In genomic region chr5:169980418-169981053, GRCh38 we compare ENCODE assay signal across 7 cellular contexts. TPM values are rescaled to one million over a fixed set of nuclear protein-coding genes. Genes with fewer than 3 reads are reported as not detected.
DNase-seq lines count a peak whose midpoint lies in the region; ATAC-seq, FAIRE-seq and TF ChIP-seq lines count a peak whose summit lies in the region.

INSYN2B (minus strand) TSS chr5:169980495; CDS start chr5:169883898, 96,597 bp downstream.

- no peaks in the 10 kb centered on the region for H3K79me2 ChIP-seq in GM23338 (replicated peaks; ENCODE audit: insufficient read depth)

- peak within 1 kb of the TSS; percentile 35; the same call in 1 of the 2 replicates for H3K27ac Mint-ChIP-seq in GM23338
- peak within 1 kb of the TSS; percentile 44 for H3K27ac Mint-ChIP-seq in activated T-cell treated with anti-CD3 and anti-CD28 coated beads, Interleukin-2, amount 50 U/mL, for 72 hours

- peaks cover 53% of the 10 kb centered on the region for H3K4me1 Mint-ChIP-seq in GM23338
- H3K4me1 Mint-ChIP-seq in activated T-cell treated with anti-CD3 and anti-CD28 coated beads, Interleukin-2, amount 50 U/mL, for 72 hours (ENCODE audit: low read depth) = no peaks in the 10 kb centered on the region

- H3K27ac ChIP-seq in GM23338 (ENCODE audit: low read depth) = 0 out of 2 replicates have a peak within 1 kb of the TSS, but pooled peaks have one; percentile 33
- H3K27ac ChIP-seq in pancreas = no peak within 1 kb of the TSS

- WGBS in pancreas, 2 donors = 6 to 9% methylated on average over 11 of the region's 11 CpGs

- FAIRE-seq in pancreas (lab: Jason Lieb, UNC) = no peak

- no peaks in the 10 kb centered on the region for H3K36me3 ChIP-seq in GM23338 (ENCODE audit: insufficient read depth)
- H3K36me3 ChIP-seq in pancreas = no peaks in the 10 kb centered on the region

- H3K4me2 ChIP-seq in GM23338 = peak within 1 kb of the TSS; percentile 74

- H3K4me3 ChIP-seq in GM23338 = peak within 1 kb of the TSS; percentile 49
- peak within 1 kb of the TSS in 1 of 4 donors; percentile 25 for H3K4me3 ChIP-seq in pancreas

- H3K4me3 Mint-ChIP-seq in GM23338 = peak within 1 kb of the TSS; percentile 69
- no peak within 1 kb of the TSS for H3K4me3 Mint-ChIP-seq in activated T-cell treated with anti-CD3 and anti-CD28 coated beads, Interleukin-2, amount 50 U/mL, for 72 hours

- no peaks in the 10 kb centered on the region for H3K9me2 ChIP-seq in GM23338 (ENCODE audit: insufficient read depth)

- H3K9me3 ChIP-seq in pancreas = no peaks in the 10 kb centered on the region

- no peak within 1 kb of the TSS for H2AFZ ChIP-seq in GM23338

- intact Hi-C loops in Right ventricle myocardium superior (cut with DNase I) (no loop called here), pancreas (cut with DNase I) (loop anchor here in 1 of 3 donors (10.0 kb wide), 1 partner anchor 286 kb away; no protein-coding TSS in a partner anchor)

- H3K27me3 Mint-ChIP-seq in GM23338 (ENCODE audit: insufficient read depth, low read depth, poor library complexity) = peaks cover 14% of the 10 kb centered on the region
- no peaks in the 10 kb centered on the region for H3K27me3 Mint-ChIP-seq in activated T-cell treated with anti-CD3 and anti-CD28 coated beads, Interleukin-2, amount 50 U/mL, for 72 hours (ENCODE audit: low read depth)

- H4K20me1 ChIP-seq in GM23338 (replicated peaks; ENCODE audit: insufficient read depth) = no peaks in the 10 kb centered on the region

- H3K27me3 ChIP-seq in GM23338 (ENCODE audit: insufficient read depth) (peaks cover 20% of the 10 kb centered on the region), pancreas (peaks cover 0 to 3% (median 0%) of the 10 kb centered on the region in 4 donors)

- peak; percentile 91 for DNase-seq in ELR (ENCODE audit: low read depth)
- DNase-seq in GM23338 (ENCODE audit: low spot score) = peak; percentile 96
- peak; percentile 93 for DNase-seq in NCI-H1694 treated with DMSO at 0.1 percent for 48 hours (lab: John Stamatoyannopoulos, UW)
- peak; percentile 30 to 37 for DNase-seq in activated T-cell treated with anti-CD3 and anti-CD28 coated beads, Interleukin-2, amount 50 U/mL, for 72 hours
- peak; percentile 64 for DNase-seq in Right ventricle myocardium superior
- peak in 5 of 6 donors; percentile 42 to 66 (median 58) for DNase-seq in pancreas
- DNase-seq in activated effector memory CD4-positive, alpha-beta T cell treated with Interleukin-2 at 50 U/mL for 16 hours = no peak

- H3F3A ChIP-seq in GM23338 (replicated peaks; ENCODE audit: low read depth) = no peaks in the 10 kb centered on the region

- TF ChIP-seq CTCF in GM23338 (conservative IDR thresholded peaks at IDR 0.05; ENCODE audit: low read depth in 2 of 2) = peak; percentile 77 to 84
- peak; percentile 33 to 54 (median 47) for TF ChIP-seq CTCF in pancreas (IDR thresholded peaks at IDR 0.05)

- H3K4me1 ChIP-seq in GM23338 (ENCODE audit: insufficient read depth) = peaks cover 39% of the 10 kb centered on the region
- H3K4me1 ChIP-seq in pancreas = no peaks in the 10 kb centered on the region

- ATAC-seq in GM23338 = peak; percentile 86
- ATAC-seq in activated T-cell treated with anti-CD3 and anti-CD28 coated beads, Interleukin-2, amount 50 U/mL, for 72 hours (replicated peaks in 1 of 2) = no peak
- ATAC-seq in Right ventricle myocardium superior (ENCODE audit: poor library complexity) = peak; percentile 93
- peak; percentile 91 to 97 (median 95) for ATAC-seq in pancreas

- no peaks in the 10 kb centered on the region for H3K9me3 Mint-ChIP-seq in GM23338
- H3K9me3 Mint-ChIP-seq in activated T-cell treated with anti-CD3 and anti-CD28 coated beads, Interleukin-2, amount 50 U/mL, for 72 hours = no peaks in the 10 kb centered on the region

- H3K36me3 Mint-ChIP-seq in GM23338 (ENCODE audit: low read depth) = no peaks in the 10 kb centered on the region
- H3K36me3 Mint-ChIP-seq in activated T-cell treated with anti-CD3 and anti-CD28 coated beads, Interleukin-2, amount 50 U/mL, for 72 hours (ENCODE audit: insufficient read depth in 2 of 2) = peaks cover 2 to 9% of the 10 kb centered on the region in 2 donors

TF ChIP-seq in GM23338, 12 proteins besides CTCF, POLR2A, EP300 and RAD21:
- no peak for TF ChIP-seq EZH2phosphoT487 (IDR thresholded peaks at IDR 0.05; ENCODE audit: unreplicated experiment)
- no peak for TF ChIP-seq POLR2AphosphoS5 (IDR thresholded peaks at IDR 0.05; ENCODE audit: low read depth)
- TF ChIP-seq ETS1 (IDR thresholded peaks at IDR 0.05) = no peak
- 0 out of 2 replicates have a peak, but pooled peaks have one; percentile 39 for TF ChIP-seq ZNF462 (CRISPR knock-in tag; IDR thresholded peaks at IDR 0.05)
- peak; percentile 38; the same call in 1 of the 2 replicates for TF ChIP-seq CREB1 (CRISPR knock-in tag; IDR thresholded peaks at IDR 0.05; ENCODE audit: low read depth)
- TF ChIP-seq ZNF331 (CRISPR knock-in tag; IDR thresholded peaks at IDR 0.05; ENCODE audit: low read depth) = no peak

RNA-seq across cellular contexts. Expression of gene INSYN2B, which starts in this region (rescaled TPM):
- 4.4 TPM in 1 of 2 replicates, not detected in the other for total RNA-seq in GM23338 (2014; rRNA removed; shearing (Covaris generic))
- not detected in 2 replicates for polyA plus RNA-seq in GM23338 (2016; fragmentation: Nextera tagmentation; extraction: Ambion mirVana)
- total RNA-seq in activated T-cell treated with anti-CD3 and anti-CD28 coated beads, Interleukin-2, amount 50 U/mL, for 72 hours = not detected
- 0.30 TPM for total RNA-seq in Right ventricle myocardium superior
- not detected for total RNA-seq in pancreas
- under 1 TPM in 1 of 2 donors, not detected in 1; 0.02 TPM for polyA plus RNA-seq in pancreas

Comparison
In these comparisons a context has a peak if more than half of its experiments do, and no peak if none do; other contexts are left out.
1. Peak in DNase-seq in activated T-cell treated with anti-CD3 and anti-CD28 coated beads, Interleukin-2, amount 50 U/mL, for 72 hours; RNA of the gene not detected or under 1 TPM.
2. Peak in DNase-seq and ATAC-seq in Right ventricle myocardium superior; RNA of the gene not detected or under 1 TPM.
3. Peak in DNase-seq and ATAC-seq in pancreas; RNA of the gene not detected or under 1 TPM.